In genomic region chr2:163265562-163265961, GRCh38 we compare ENCODE assay signal across 1 cellular context.
TF ChIP-seq lines count a peak whose summit lies in the region.

No MANE protein-coding gene starts in this region.

TF ChIP-seq in HepG2, 621 proteins besides CTCF, POLR2A, EP300 and RAD21 (continued from another document):
- TF ChIP-seq PATZ1 (CRISPR knock-in tag; IDR thresholded peaks at IDR 0.05) (no peak), BHLHE40 (IDR thresholded peaks at IDR 0.05; ENCODE audit: low read length) (no peak), ZNF10 (CRISPR knock-in tag; IDR thresholded peaks at IDR 0.05; ENCODE audit: borderline replicate concordance, low read depth) (no peak)
TF ChIP-seq in HepG2: peak in this region for 2.
